ENCODE assay signal across 20 cellular contexts in genomic region chr7:55339033-55339995, GRCh38.
"Had no signal": no experiment of that assay in that cellular context is flagged by ENCODE, and none has a peak within 500 bp of the region (broad histone marks: within the 10 kb centered on the region; RNA-seq: fewer than 3 reads in every experiment).

No MANE protein-coding gene starts in this region.

- H3K4me1 ChIP-seq: body of pancreas, heart left ventricle, prostate gland, testis, vagina had no signal

- H3K27me3 Mint-ChIP-seq: activated naive CD4-positive, alpha-beta T cell treated with anti-CD3 and anti-CD28 coated beads, Interleukin-2, amount 50 U/mL, for 24 hours; type B pancreatic cell had no signal

- DNase-seq: activated CD4-positive, alpha-beta T cell treated with anti-CD3 and anti-CD28 coated beads, Interleukin-2, amount 50 U/mL, for 1 hour; activated CD4-positive, CD25-positive, alpha-beta regulatory T cell treated with anti-CD3 and anti-CD28 coated beads, Interleukin-2, amount 50 U/mL, for 72 hours; activated CD8-positive, alpha-beta T cell treated with anti-CD3 and anti-CD28 coated beads, Interleukin-2, amount 10 ng/mL, durations not matched to agents 7 days and 5 days; activated gamma-delta T cell treated with Interleukin-2 at 50 U/mL for 16 hours; anterior cingulate cortex; body of pancreas; endodermal cell; heart left ventricle; nucleus accumbens; stimulated activated CD4-positive, alpha-beta T cell treated with anti-CD3 and anti-CD28 coated beads, Interleukin-4, amount 100 ng/mL, for 1 hour; stimulated activated naive CD4-positive, alpha-beta T cell; testis; WERI-Rb-1 had no signal

- H3K9me3 ChIP-seq: body of pancreas, heart left ventricle, prostate gland, testis, vagina had no signal

- H3K27ac ChIP-seq: body of pancreas, coronary artery, heart left ventricle, prostate gland, testis, vagina, WERI-Rb-1 had no signal

- H3K4me3 ChIP-seq: body of pancreas, coronary artery, heart left ventricle, prostate gland, testis, vagina had no signal

- H3K27ac Mint-ChIP-seq: activated CD8-positive, alpha-beta T cell treated with anti-CD3 and anti-CD28 coated beads, Interleukin-2, amount 10 ng/mL, durations not matched to agents 7 days and 5 days; activated naive CD4-positive, alpha-beta T cell treated with anti-CD3 and anti-CD28 coated beads, Interleukin-2, amount 50 U/mL, for 24 hours; endodermal cell; memory B cell; nephron; type B pancreatic cell had no signal

- H3K27me3 ChIP-seq: body of pancreas, testis, vagina had no signal

- H3K36me3 ChIP-seq: heart left ventricle, prostate gland, vagina, WERI-Rb-1 had no signal

- H3K4me1 Mint-ChIP-seq: activated naive CD4-positive, alpha-beta T cell treated with anti-CD3 and anti-CD28 coated beads, Interleukin-2, amount 50 U/mL, for 24 hours; endodermal cell; nephron had no signal

- H3K4me3 Mint-ChIP-seq: activated CD8-positive, alpha-beta T cell treated with anti-CD3 and anti-CD28 coated beads, Interleukin-2, amount 10 ng/mL, durations not matched to agents 7 days and 5 days; activated naive CD4-positive, alpha-beta T cell treated with anti-CD3 and anti-CD28 coated beads, Interleukin-2, amount 50 U/mL, for 24 hours; endodermal cell; memory B cell; nephron; type B pancreatic cell had no signal

- H3K9me3 Mint-ChIP-seq: activated naive CD4-positive, alpha-beta T cell treated with anti-CD3 and anti-CD28 coated beads, Interleukin-2, amount 50 U/mL, for 24 hours; memory B cell; nephron; type B pancreatic cell had no signal

- H3K36me3 Mint-ChIP-seq: activated naive CD4-positive, alpha-beta T cell treated with anti-CD3 and anti-CD28 coated beads, Interleukin-2, amount 50 U/mL, for 24 hours; memory B cell; type B pancreatic cell had no signal

- ATAC-seq: activated CD8-positive, alpha-beta T cell treated with anti-CD3 and anti-CD28 coated beads, Interleukin-2, amount 10 ng/mL, durations not matched to agents 7 days and 5 days; body of pancreas; heart left ventricle had no signal
